Comparison of ENCODE assay signal across 2 cellular contexts in genomic region chr12:30696486-30696885, GRCh38.
TF ChIP-seq lines count a peak whose summit lies in the region.

No MANE protein-coding gene starts in this region.

TF ChIP-seq in A549, 52 proteins besides CTCF, POLR2A, EP300 and RAD21:
- TF ChIP-seq RNF2 (IDR thresholded peaks at IDR 0.05; ENCODE audit: borderline replicate concordance, low read depth) (no peak), HEYL (CRISPR knock-in tag; IDR thresholded peaks at IDR 0.05) (no peak), FOSB (CRISPR knock-in tag; IDR thresholded peaks at IDR 0.05) (no peak), TFCP2L1 (CRISPR knock-in tag; IDR thresholded peaks at IDR 0.05) (no peak), USF2 (IDR thresholded peaks at IDR 0.05) (no peak), CHD2 (IDR thresholded peaks at IDR 0.05; ENCODE audit: low read length, partially characterized antibody) (no peak), JUNB (IDR thresholded peaks at IDR 0.05) (no peak), CEBPB (IDR thresholded peaks at IDR 0.05) (no peak), FOXS1 (CRISPR knock-in tag; IDR thresholded peaks at IDR 0.05) (no peak), HOXA7 (CRISPR knock-in tag; IDR thresholded peaks at IDR 0.05) (no peak), POLR2AphosphoS2 (conservative IDR thresholded peaks at IDR 0.05; ENCODE audit: low read length) (no peak), ESRRA (IDR thresholded peaks at IDR 0.05; ENCODE audit: borderline replicate concordance, low read length) (no peak), FOSL2 (IDR thresholded peaks at IDR 0.05) (no peak), FOSL2 (CRISPR knock-in tag; IDR thresholded peaks at IDR 0.05) (no peak), CBX8 (IDR thresholded peaks at IDR 0.05) (no peak), ZSCAN20 (CRISPR knock-in tag; IDR thresholded peaks at IDR 0.05) (no peak), E2F6 (IDR thresholded peaks at IDR 0.05; ENCODE audit: borderline replicate concordance, low read depth) (no peak), PBX3 (IDR thresholded peaks at IDR 0.05) (no peak), MYC (IDR thresholded peaks at IDR 0.05; ENCODE audit: borderline replicate concordance, low read length) (no peak), KDM1A (IDR thresholded peaks at IDR 0.05; ENCODE audit: low read depth) (no peak), SMC3 (IDR thresholded peaks at IDR 0.05) (no peak)
TF ChIP-seq in A549: peak in this region for 0.

TF ChIP-seq in HCT116, 20 proteins besides CTCF, POLR2A, EP300 and RAD21:
- TF ChIP-seq ZNF274 (IDR thresholded peaks at IDR 0.05; ENCODE audit: low read depth, low read length) (no peak), CEBPB (IDR thresholded peaks at IDR 0.05; ENCODE audit: low read depth) (no peak), EZH2phosphoT487 (IDR thresholded peaks at IDR 0.05; ENCODE audit: borderline replicate concordance) (no peak), POLR2AphosphoS5 (IDR thresholded peaks at IDR 0.05; ENCODE audit: low read depth, low read length) (no peak), EZH2 (IDR thresholded peaks at IDR 0.05) (no peak), SIN3A (IDR thresholded peaks at IDR 0.05; ENCODE audit: low read depth) (no peak), ATF3 (IDR thresholded peaks at IDR 0.05) (no peak), CBX3 (IDR thresholded peaks at IDR 0.05; ENCODE audit: low read depth) (no peak), REST (IDR thresholded peaks at IDR 0.05; ENCODE audit: low read depth) (no peak), FOSL1 (IDR thresholded peaks at IDR 0.05; ENCODE audit: low read depth) (no peak), ZFX (IDR thresholded peaks at IDR 0.05) (no peak), MAX (IDR thresholded peaks at IDR 0.05) (no peak)
